In the genomic region with DNA sequence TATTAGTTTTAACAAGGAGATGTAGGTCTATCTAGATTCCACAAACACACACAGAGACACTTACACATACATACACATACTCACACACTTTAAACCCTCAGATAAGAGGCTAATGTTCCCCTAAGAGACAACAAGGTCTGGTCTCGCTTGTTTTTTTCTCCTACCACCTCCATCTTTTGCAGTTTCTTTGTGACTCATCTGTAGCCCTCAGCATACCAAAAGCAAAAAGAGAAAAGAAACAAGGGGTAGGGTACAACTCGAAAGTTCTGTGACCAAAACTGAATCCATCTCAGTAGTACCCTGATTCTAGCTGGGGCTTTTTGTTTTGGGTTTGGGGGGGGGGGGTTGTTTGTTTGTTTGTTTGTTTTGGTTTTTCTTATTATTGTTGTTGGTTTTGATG, we compare ENCODE assay signal across 14 cellular contexts. TPM values are rescaled to one million over a fixed set of nuclear protein-coding genes. Genes with fewer than 3 reads are reported as not detected.
A peak's percentile ranks its signal among the peaks of the same experiment; 100 is the strongest.
DNase-seq lines count a peak whose midpoint lies in the region; ATAC-seq and TF ChIP-seq lines count a peak whose summit lies in the region.
"Had no signal": no experiment of that assay in that cellular context is flagged by ENCODE, and none has a peak within 500 bp of the region (broad histone marks: within the 10 kb centered on the region; RNA-seq: fewer than 3 reads in every experiment).

No MANE protein-coding gene starts in this region.

- H3K27ac ChIP-seq in osteoblast (ENCODE audit: low read depth, low read length), result peak overlapping the region; percentile 88
- H3K27ac ChIP-seq in substantia nigra (ENCODE audit: low read depth, low read length, poor library complexity, severe bottlenecking), result no peak overlapping the region
- H3K27ac ChIP-seq: adrenal gland had no signal

- no peak for DNase-seq in activated CD4-positive, alpha-beta T cell treated with anti-CD3 and anti-CD28 coated beads for 36 hours
- DNase-seq in activated CD4-positive, alpha-beta T cell treated with anti-CD3 and anti-CD28 coated beads, Interleukin-2, amount 50 U/mL, for 4 hours, result no peak
- DNase-seq in osteoblast (ENCODE audit: insufficient read length, low spot score, missing footprints), result no peak
- no peak for DNase-seq in substantia nigra (lab: John Stamatoyannopoulos, UW)
- no peak for DNase-seq in hepatic stellate cell (ENCODE audit: low spot score)
- DNase-seq in MG63, result no peak
- DNase-seq: activated CD8-positive, alpha-beta memory T cell treated with anti-CD3 and anti-CD28 coated beads for 24 hours; adrenal gland; effector CD8-positive, alpha-beta T cell; head of caudate nucleus; midbrain; NCI-H510A had no signal

- CTCF ChIA-PET in activated CD4-positive, alpha-beta T cell treated with anti-CD3 and anti-CD28 coated beads for 36 hours (lab: Charles Lee), result no interaction called here

- POLR2A ChIA-PET in activated CD4-positive, alpha-beta T cell treated with anti-CD3 and anti-CD28 coated beads for 36 hours (lab: Charles Lee), result no interaction called here

- H3K36me3 Mint-ChIP-seq in activated CD4-positive, alpha-beta T cell treated with anti-CD3 and anti-CD28 coated beads for 36 hours (ENCODE audit: low read depth), result no peaks in the 10 kb centered on the region

- H3K9me3 ChIP-seq in osteoblast (ENCODE audit: low read depth, low read length) (peaks cover 2% of the 10 kb centered on the region), MG63 (peaks cover 3% of the 10 kb centered on the region)
- H3K9me3 ChIP-seq: adrenal gland had no signal

- no peak overlapping the region for H3K4me3 ChIP-seq in osteoblast (ENCODE audit: insufficient read depth, low read length)
- H3K4me3 ChIP-seq in MG63, result no peak overlapping the region
- H3K4me3 ChIP-seq: adrenal gland had no signal

- peak overlapping the region; percentile 21 for H3K4me2 ChIP-seq in osteoblast (ENCODE audit: insufficient read depth, low read length)

- H3K4me1 Mint-ChIP-seq in activated CD4-positive, alpha-beta T cell treated with anti-CD3 and anti-CD28 coated beads for 36 hours, result peaks cover 9% of the 10 kb centered on the region

- H3K36me3 ChIP-seq in osteoblast (ENCODE audit: insufficient read depth, low read length) (no peaks in the 10 kb centered on the region), MG63 (no peaks in the 10 kb centered on the region)
- H3K36me3 ChIP-seq: adrenal gland had no signal

- H4K20me1 ChIP-seq in osteoblast (ENCODE audit: insufficient read depth, low read length), result no peaks in the 10 kb centered on the region

- no peaks in the 10 kb centered on the region for H3K79me2 ChIP-seq in osteoblast (ENCODE audit: insufficient read depth, low read length)

- H3K4me1 ChIP-seq in osteoblast (ENCODE audit: insufficient read depth, low read length), result peaks cover 69% of the 10 kb centered on the region
- H3K4me1 ChIP-seq: adrenal gland had no signal

- H3K9me3 Mint-ChIP-seq in activated CD4-positive, alpha-beta T cell treated with anti-CD3 and anti-CD28 coated beads for 36 hours (ENCODE audit: low read depth), result peaks cover 3% of the 10 kb centered on the region

- ATAC-seq in activated CD4-positive, alpha-beta T cell treated with anti-CD3 and anti-CD28 coated beads for 36 hours, result peak; percentile 63
- ATAC-seq in HG02571 (IDR thresholded peaks at IDR 0.05; ENCODE audit: unreplicated experiment), result peak; percentile 91
- peak; percentile 87 for ATAC-seq in HG03354 (IDR thresholded peaks at IDR 0.05; ENCODE audit: poor library complexity, severe bottlenecking, unreplicated experiment)

- H3K27me3 ChIP-seq in osteoblast (ENCODE audit: insufficient read depth, low read length) (no peaks in the 10 kb centered on the region), MG63 (no peaks in the 10 kb centered on the region)
- H3K27me3 ChIP-seq: adrenal gland had no signal

- H3K27me3 Mint-ChIP-seq in activated CD4-positive, alpha-beta T cell treated with anti-CD3 and anti-CD28 coated beads for 36 hours, result peaks cover 26% of the 10 kb centered on the region

- TF ChIP-seq CTCF in osteoblast (IDR thresholded peaks at IDR 0.05; ENCODE audit: extremely low read depth, low read depth, low read length), result no peak

- peak overlapping the region; percentile 80 for H2AFZ ChIP-seq in osteoblast (ENCODE audit: low read length)

- H3K4me3 Mint-ChIP-seq in activated CD4-positive, alpha-beta T cell treated with anti-CD3 and anti-CD28 coated beads for 36 hours, result no peak overlapping the region

- no peak overlapping the region for H3K27ac Mint-ChIP-seq in activated CD4-positive, alpha-beta T cell treated with anti-CD3 and anti-CD28 coated beads for 36 hours

- intact Hi-C loops in activated CD4-positive, alpha-beta T cell treated with anti-CD3 and anti-CD28 coated beads for 36 hours (cut with DNase I, micrococcal nuclease), result no loop called here

RNA-seq across cellular contexts. Expression of a gene that starts 12.2 kb away (rescaled TPM):
- 10 to 100 TPM; 85.4 to 94.5 TPM for total RNA-seq in activated CD4-positive, alpha-beta T cell treated with anti-CD3 and anti-CD28 coated beads for 36 hours
- 30.8 and 31.2 TPM in 2 replicates for total RNA-seq in osteoblast
- total RNA-seq in MG63 (2014; rRNA removed; shearing (Covaris generic); ENCODE audit: low replicate concordance), result 69.5 and 76.5 TPM in 2 replicates

RNA-seq across cellular contexts. Expression of a gene that starts 23.9 kb away (rescaled TPM):
- not detected for total RNA-seq in activated CD4-positive, alpha-beta T cell treated with anti-CD3 and anti-CD28 coated beads for 36 hours
- 0.72 and 1.8 TPM in 2 replicates for total RNA-seq in osteoblast
- 2.2 and 3.4 TPM in 2 replicates for total RNA-seq in MG63 (2014; rRNA removed; shearing (Covaris generic); ENCODE audit: low replicate concordance)

RNA-seq across cellular contexts. Expression of a gene that starts 34.8 kb away (rescaled TPM):
- 100 to 1,000 TPM; 113 to 118 TPM for total RNA-seq in activated CD4-positive, alpha-beta T cell treated with anti-CD3 and anti-CD28 coated beads for 36 hours
- 8.0 and 8.7 TPM in 2 replicates for total RNA-seq in osteoblast
- total RNA-seq in MG63 (2014; rRNA removed; shearing (Covaris generic); ENCODE audit: low replicate concordance), result 140 and 157 TPM in 2 replicates

Comparison
In these comparisons a context has a peak if more than half of its experiments do, and no peak if none do; other contexts are left out.
1. RNA of a gene that starts 34.8 kb away (total RNA-seq): 140 to 157 TPM in MG63 and 113 to 118 TPM in activated CD4-positive, alpha-beta T cell treated with anti-CD3 and anti-CD28 coated beads for 36 hours; 8.0 to 8.7 TPM in osteoblast; every median in the first group is over 10 times any median in the second.
2. Peak in every context shown above with its lines, with median percentiles within 50 percentile points of each other: ATAC-seq.